In genomic region chr19:33311326-33311682, GRCh38 we compare ENCODE assay signal across 11 cellular contexts. TPM values are rescaled to one million over a fixed set of nuclear protein-coding genes. Genes with fewer than 3 reads are reported as not detected.
A peak's percentile ranks its signal among the peaks of the same experiment; 100 is the strongest.
DNase-seq lines count a peak whose midpoint lies in the region; ATAC-seq, FAIRE-seq and TF ChIP-seq lines count a peak whose summit lies in the region.
"Had no signal": no experiment of that assay in that cellular context is flagged by ENCODE, and none has a peak within 500 bp of the region (broad histone marks: within the 10 kb centered on the region; RNA-seq: fewer than 3 reads in every experiment).

No MANE protein-coding gene starts in this region.

- DNase-seq in DMS53 treated with DMSO at 0.1 percent for 48 hours (lab: John Stamatoyannopoulos, UW; ENCODE audit: unreplicated experiment) = peak; percentile 23
- DNase-seq in HFF-Myc (ENCODE audit: extremely low read depth, low read depth) = no peak
- DNase-seq in K562 (ENCODE audit: extremely low read depth in 1 of 4, low spot score in 3 of 4) = peak in 2 of 4 experiments; percentile 29 to 39
- DNase-seq in HEK293T (ENCODE audit: extremely low spot score) = no peak
- DNase-seq in stimulated activated naive CD4-positive, alpha-beta T cell treated with Interleukin-2 at 50 U/mL for 16 hours (lab: John Stamatoyannopoulos, UW) = no peak
- DNase-seq: activated naive CD4-positive, alpha-beta T cell; hypothalamus; NCI-H1436 had no signal

- BruUV-seq in K562 (replicated peaks; lab: Mats Ljungman, UMichigan) = no TSS peak

- no peak overlapping the region for H3K4me2 ChIP-seq in K562 (ENCODE audit: insufficient read depth, low read length)

- no peak overlapping the region for H3K27ac ChIP-seq in K562 (ENCODE audit: extremely low read depth, low read depth, low read length)
- no peak overlapping the region for H3K27ac ChIP-seq in neutrophil

- H3K36me3 ChIP-seq in K562 (ENCODE audit: control insufficient read depth, insufficient read depth, low read length) (no peaks in the 10 kb centered on the region), neutrophil (no peaks in the 10 kb centered on the region)

- TF ChIP-seq POLR2A in K562 (conservative IDR thresholded peaks at IDR 0.05) = no peak

- no peak for FAIRE-seq in K562 (lab: Jason Lieb, UNC)

- no peak overlapping the region for H3K9ac ChIP-seq in K562 (ENCODE audit: insufficient read depth in 1 of 2, low read depth in 2 of 2, low read length in 2 of 2)

- H3K9me3 ChIP-seq in K562 (replicated peaks; ENCODE audit: control insufficient read depth, insufficient read depth, low read depth, low read length) (no peaks in the 10 kb centered on the region), neutrophil (peaks cover 4% of the 10 kb centered on the region)

- TF ChIP-seq EP300 in K562 (IDR thresholded peaks at IDR 0.05; ENCODE audit: low read length) = no peak

- peak; percentile 27 for TF ChIP-seq CTCF in HFF-Myc (IDR thresholded peaks at IDR 0.05; ENCODE audit: low read depth, low read length, missing control alignments)
- peak; percentile 52 to 74 (median 67) for TF ChIP-seq CTCF in K562 (IDR thresholded peaks at IDR 0.05 in 2 of 3, conservative IDR thresholded peaks at IDR 0.05 in 1 of 3; ENCODE audit: insufficient read depth in 2 of 3, low read depth in 1 of 3, low read length in 3 of 3)
- peak; percentile 78 for TF ChIP-seq CTCF in neutrophil (IDR thresholded peaks at IDR 0.05)

- no peaks in the 10 kb centered on the region for H3K9me1 ChIP-seq in K562 (ENCODE audit: control insufficient read depth, insufficient read depth, low read length)

- H3K27me3 ChIP-seq in K562 (ENCODE audit: control insufficient read depth in 2 of 2, insufficient read depth in 2 of 2, low read length in 2 of 2) (peaks cover 4 to 28% of the 10 kb centered on the region in 2 experiments; a peak in 4 of 5 replicates), neutrophil (no peaks in the 10 kb centered on the region)

- no peaks in the 10 kb centered on the region for H3K79me2 ChIP-seq in K562 (ENCODE audit: control insufficient read depth, insufficient read depth, low read length)

- peak; percentile 86 for ATAC-seq in K562
- ATAC-seq in GM19452 (IDR thresholded peaks at IDR 0.05; ENCODE audit: unreplicated experiment) = no peak
- no peak for ATAC-seq in GM21367 (IDR thresholded peaks at IDR 0.05; ENCODE audit: unreplicated experiment)

- no peak overlapping the region for H3K4me3 ChIP-seq in HFF-Myc (replicated peaks; ENCODE audit: low read depth, low read length)
- no peak overlapping the region for H3K4me3 ChIP-seq in K562
- H3K4me3 ChIP-seq in neutrophil (ENCODE audit: low read depth in 1 of 2, low read length in 1 of 2) = no peak overlapping the region

- intact Hi-C loops in K562 (cut with micrococcal nuclease) = loop anchor here (5.0 kb wide), 1 partner anchor 69 kb away; no protein-coding TSS in a partner anchor

- CTCF ChIA-PET in K562 (lab: Yijun Ruan, JAX; ENCODE audit: low intra/inter-chr PET ratio) (interaction anchor here (0.6 to 1.2 kb wide), 2 partner anchors 69 to 70 kb away, joined by 3 to 6 read pairs; no protein-coding TSS in a partner anchor), HEK293T (lab: Yijun Ruan, JAX) (interaction anchor here (0.6 to 1.2 kb wide), 4 partner anchors 12 to 52 kb away, joined by 3 read pairs; no protein-coding TSS in a partner anchor)

- in situ Hi-C loops in K562 (cut with MboI) = no loop called here

- H3K4me1 ChIP-seq in K562 (replicated peaks in 1 of 2; ENCODE audit: control insufficient read depth in 2 of 2, insufficient read depth in 2 of 2, low read length in 2 of 2) (no peaks in the 10 kb centered on the region), neutrophil (ENCODE audit: control insufficient read depth in 1 of 2, insufficient read depth in 1 of 2, low read depth in 1 of 2, low read length in 1 of 2) (no peaks in the 10 kb centered on the region)

- peak in 1 of 2 experiments; percentile 67; a peak in 2 of 4 replicates for TF ChIP-seq RAD21 in K562 (CRISPR knock-in tag; conservative IDR thresholded peaks at IDR 0.05 in 1 of 2, IDR thresholded peaks at IDR 0.05 in 1 of 2)

- POLR2A ChIA-PET in K562 (lab: Yijun Ruan, JAX) = interaction anchor here (0.6 to 1.6 kb wide), 3 partner anchors 24 to 31 kb away, joined by 3 to 4 read pairs (median 3); no protein-coding TSS in a partner anchor
- POLR2A ChIA-PET in HEK293T (lab: Yijun Ruan, JAX) = interaction anchor here (1.1 to 1.5 kb wide), 3 partner anchors 9 to 64 kb away, joined by 3 to 4 read pairs (median 4); partner anchors contain the start of genes CEBPA and CEBPG

- no peak overlapping the region for H2AFZ ChIP-seq in K562 (ENCODE audit: low read depth, low read length)

- peaks cover 9% of the 10 kb centered on the region; the same call in 1 of the 2 replicates for H4K20me1 ChIP-seq in K562 (replicated peaks; ENCODE audit: control insufficient read depth, insufficient read depth, low read length)

- 4% methylated on average over 4 of the region's 4 CpGs for WGBS in K562 (ENCODE audit: insufficient coverage, low coverage, missing lambda C conversion rate)

TF ChIP-seq in K562, 482 proteins besides CTCF, POLR2A, EP300 and RAD21 (continues in another document):
- TF ChIP-seq, protein P1, sequence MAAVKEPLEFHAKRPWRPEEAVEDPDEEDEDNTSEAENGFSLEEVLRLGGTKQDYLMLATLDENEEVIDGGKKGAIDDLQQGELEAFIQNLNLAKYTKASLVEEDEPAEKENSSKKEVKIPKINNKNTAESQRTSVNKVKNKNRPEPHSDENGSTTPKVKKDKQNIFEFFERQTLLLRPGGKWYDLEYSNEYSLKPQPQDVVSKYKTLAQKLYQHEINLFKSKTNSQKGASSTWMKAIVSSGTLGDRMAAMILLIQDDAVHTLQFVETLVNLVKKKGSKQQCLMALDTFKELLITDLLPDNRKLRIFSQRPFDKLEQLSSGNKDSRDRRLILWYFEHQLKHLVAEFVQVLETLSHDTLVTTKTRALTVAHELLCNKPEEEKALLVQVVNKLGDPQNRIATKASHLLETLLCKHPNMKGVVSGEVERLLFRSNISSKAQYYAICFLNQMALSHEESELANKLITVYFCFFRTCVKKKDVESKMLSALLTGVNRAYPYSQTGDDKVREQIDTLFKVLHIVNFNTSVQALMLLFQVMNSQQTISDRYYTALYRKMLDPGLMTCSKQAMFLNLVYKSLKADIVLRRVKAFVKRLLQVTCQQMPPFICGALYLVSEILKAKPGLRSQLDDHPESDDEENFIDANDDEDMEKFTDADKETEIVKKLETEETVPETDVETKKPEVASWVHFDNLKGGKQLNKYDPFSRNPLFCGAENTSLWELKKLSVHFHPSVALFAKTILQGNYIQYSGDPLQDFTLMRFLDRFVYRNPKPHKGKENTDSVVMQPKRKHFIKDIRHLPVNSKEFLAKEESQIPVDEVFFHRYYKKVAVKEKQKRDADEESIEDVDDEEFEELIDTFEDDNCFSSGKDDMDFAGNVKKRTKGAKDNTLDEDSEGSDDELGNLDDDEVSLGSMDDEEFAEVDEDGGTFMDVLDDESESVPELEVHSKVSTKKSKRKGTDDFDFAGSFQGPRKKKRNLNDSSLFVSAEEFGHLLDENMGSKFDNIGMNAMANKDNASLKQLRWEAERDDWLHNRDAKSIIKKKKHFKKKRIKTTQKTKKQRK (IDR thresholded peaks at IDR 0.05; ENCODE audit: borderline replicate concordance, low read depth, low read length) = no peak
- peak; percentile 52; the same call in 1 of the 2 replicates for TF ChIP-seq SMC3 (conservative IDR thresholded peaks at IDR 0.05; ENCODE audit: insufficient read depth, low read depth, low read length)

TF ChIP-seq in HEK293T, 16 proteins besides CTCF, POLR2A, EP300 and RAD21:
- TF ChIP-seq ARNT (IDR thresholded peaks at IDR 0.05) (no peak), LEF1 (IDR thresholded peaks at IDR 0.05; ENCODE audit: borderline replicate concordance) (no peak), FOXM1 (IDR thresholded peaks at IDR 0.05; ENCODE audit: borderline replicate concordance) (no peak), TARDBP (IDR thresholded peaks at IDR 0.05) (no peak)
TF ChIP-seq in HEK293T: peak in this region for 0.

RNA-seq across cellular contexts. Expression of gene CEBPA, which starts 9.0 kb away (rescaled TPM):
- total RNA-seq in K562 (2011; cell fraction: chromatin; rRNA removed; ENCODE audit: low replicate concordance) = 0.35 and 0.44 TPM in 2 replicates
- total RNA-seq in K562 (2011; cell fraction: nucleolus; rRNA removed) = 0.67 and 1.3 TPM in 2 replicates
- total RNA-seq in K562 (2011; cell fraction: nucleoplasm; rRNA removed) = 0.59 and 0.61 TPM in 2 replicates
- 0.57 and 0.59 TPM in 2 replicates for total RNA-seq in K562 (2014; rRNA removed)
- total RNA-seq in K562 (2014; rRNA removed; fragmentation: Illumina TruSeq; extraction: Trizol) = 0.07 and 0.13 TPM in 2 replicates
- total RNA-seq in K562 (2015; rRNA removed; fragmentation: Illumina TruSeq; extraction: Trizol) = 0.11 TPM in 1 of 2 replicates, not detected in the other
- 0.49 and 0.53 TPM in 2 replicates for total RNA-seq in K562 (2021)
- 0.15 and 0.20 TPM in 2 replicates for polyA plus RNA-seq in K562 (2011; rRNA removed)
- polyA plus RNA-seq in K562 (2011; cell fraction: cytosol; rRNA removed) = 0.19 and 0.73 TPM in 2 replicates
- 0.17 and 0.23 TPM in 2 replicates for polyA plus RNA-seq in K562 (2011; cell fraction: nucleus; rRNA removed)
- polyA plus RNA-seq in K562 (2012) = 0.12 and 0.51 TPM in 2 replicates
- polyA plus RNA-seq in K562 (2014; fragmentation: Illumina TruSeq; extraction: Trizol) = 0.15 and 0.21 TPM in 2 replicates
- polyA plus RNA-seq in K562 (2014; fragmentation: Nextera tagmentation; extraction: Ambion mirVana) = under 1 TPM in 1 of 2 experiments, not detected in 1; 0.03 TPM
- polyA plus RNA-seq in K562 (2014; rRNA removed) = 0.15 and 0.26 TPM in 2 replicates
- 0.18 and 0.24 TPM in 2 replicates for polyA minus RNA-seq in K562 (2011; rRNA and poly(A)+ RNA removed)
- polyA minus RNA-seq in K562 (2011; cell fraction: cytosol; rRNA and poly(A)+ RNA removed) = not detected in 2 replicates
- 0.40 and 0.67 TPM in 2 replicates for polyA minus RNA-seq in K562 (2011; cell fraction: nucleus; rRNA and poly(A)+ RNA removed)

Comparison
In these comparisons a context has a peak if more than half of its experiments do, and no peak if none do; other contexts are left out.
1. CTCF ChIP-seq: peak in every context shown above with its lines; median percentile 78 in neutrophil; 67 in K562; 27 in HFF-Myc.